ENCODE assay signal across 14 cellular contexts in the genomic region with DNA sequence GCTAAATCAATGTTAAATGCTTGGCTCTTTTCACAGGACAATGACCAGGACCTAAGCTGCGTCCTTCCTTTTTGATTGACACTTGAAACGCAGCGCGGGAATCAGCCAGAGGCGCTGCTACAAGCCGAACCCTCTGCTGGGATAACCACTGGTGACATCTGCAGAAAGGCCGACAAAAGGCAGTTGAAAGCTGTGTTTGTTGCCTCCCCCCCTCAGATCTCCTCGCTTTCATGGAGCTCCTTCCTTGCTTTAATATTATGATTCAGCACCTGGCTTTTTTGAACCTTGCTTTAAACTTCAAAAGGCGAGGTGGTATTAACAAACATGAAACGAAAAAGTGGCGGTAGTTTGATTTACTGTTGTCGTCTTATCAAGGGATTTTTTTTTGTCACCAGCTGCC.
DNase-seq lines count a peak whose midpoint lies in the region; ATAC-seq and TF ChIP-seq lines count a peak whose summit lies in the region.
"Had no signal": no experiment of that assay in that cellular context is flagged by ENCODE, and none has a peak within 500 bp of the region (broad histone marks: within the 10 kb centered on the region; RNA-seq: fewer than 3 reads in every experiment).

No MANE protein-coding gene starts in this region.

- CTCF ChIA-PET in HEK293T (lab: Yijun Ruan, JAX): no interaction called here

- POLR2A ChIA-PET in HEK293T (lab: Yijun Ruan, JAX): no interaction called here

- ATAC-seq in HG03097 (IDR thresholded peaks at IDR 0.05; ENCODE audit: low FRiP score, unreplicated experiment) (no peak), GM18519 (IDR thresholded peaks at IDR 0.05; ENCODE audit: low FRiP score, unreplicated experiment) (no peak)
- ATAC-seq: A549 had no signal

- no peaks in the 10 kb centered on the region for H3K9me3 Mint-ChIP-seq in activated CD4-positive, alpha-beta T cell treated with anti-CD3 and anti-CD28 coated beads, Interleukin-2, amount 10 ng/mL, durations not matched to agents 24 days and 14 days

- no peaks in the 10 kb centered on the region for H3K36me3 Mint-ChIP-seq in activated CD4-positive, alpha-beta T cell treated with anti-CD3 and anti-CD28 coated beads, Interleukin-2, amount 10 ng/mL, durations not matched to agents 24 days and 14 days (ENCODE audit: low read depth)

- peaks cover 2% of the 10 kb centered on the region for H3K4me1 Mint-ChIP-seq in activated CD4-positive, alpha-beta T cell treated with anti-CD3 and anti-CD28 coated beads, Interleukin-2, amount 10 ng/mL, durations not matched to agents 24 days and 14 days

- intact Hi-C loops in activated CD4-positive, alpha-beta T cell treated with anti-CD3 and anti-CD28 coated beads, Interleukin-2, amount 10 ng/mL, durations not matched to agents 24 days and 14 days (cut with micrococcal nuclease): no loop called here

- no peak overlapping the region for H3K4me3 Mint-ChIP-seq in activated CD4-positive, alpha-beta T cell treated with anti-CD3 and anti-CD28 coated beads, Interleukin-2, amount 10 ng/mL, durations not matched to agents 24 days and 14 days

- peaks cover 7% of the 10 kb centered on the region for H3K27me3 Mint-ChIP-seq in activated CD4-positive, alpha-beta T cell treated with anti-CD3 and anti-CD28 coated beads, Interleukin-2, amount 10 ng/mL, durations not matched to agents 24 days and 14 days

- DNase-seq in activated CD4-positive, alpha-beta T cell treated with anti-CD3 and anti-CD28 coated beads, Interleukin-2, amount 50 U/mL, for 1 hour: peak; percentile 15
- no peak for DNase-seq in activated CD4-positive, alpha-beta T cell treated with anti-CD3 and anti-CD28 coated beads, Interleukin-2, amount 10 ng/mL, durations not matched to agents 24 days and 14 days
- DNase-seq in HEK293T (ENCODE audit: extremely low spot score): no peak
- peak; percentile 88 for DNase-seq in SW480 (ENCODE audit: low spot score)
- DNase-seq in pons (ENCODE audit: low spot score): peak; percentile 3
- DNase-seq: DMS 273 treated with DMSO at 0.1 percent for 48 hours, NCI-H146, NCI-H2081 treated with DMSO at 0.1 percent for 48 hours, NCI-H446, NCI-H82, PC-9 had no signal

- H3K27ac Mint-ChIP-seq in activated CD4-positive, alpha-beta T cell treated with anti-CD3 and anti-CD28 coated beads, Interleukin-2, amount 10 ng/mL, durations not matched to agents 24 days and 14 days: no peak overlapping the region

TF ChIP-seq in HEK293T, 16 proteins besides CTCF, POLR2A, EP300 and RAD21:
- TF ChIP-seq, protein P1, sequence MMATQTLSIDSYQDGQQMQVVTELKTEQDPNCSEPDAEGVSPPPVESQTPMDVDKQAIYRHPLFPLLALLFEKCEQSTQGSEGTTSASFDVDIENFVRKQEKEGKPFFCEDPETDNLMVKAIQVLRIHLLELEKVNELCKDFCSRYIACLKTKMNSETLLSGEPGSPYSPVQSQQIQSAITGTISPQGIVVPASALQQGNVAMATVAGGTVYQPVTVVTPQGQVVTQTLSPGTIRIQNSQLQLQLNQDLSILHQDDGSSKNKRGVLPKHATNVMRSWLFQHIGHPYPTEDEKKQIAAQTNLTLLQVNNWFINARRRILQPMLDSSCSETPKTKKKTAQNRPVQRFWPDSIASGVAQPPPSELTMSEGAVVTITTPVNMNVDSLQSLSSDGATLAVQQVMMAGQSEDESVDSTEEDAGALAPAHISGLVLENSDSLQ (IDR thresholded peaks at IDR 0.05): 0 out of 2 replicates have a peak, but pooled peaks have one; percentile 2
- TF ChIP-seq BHLHE40 (IDR thresholded peaks at IDR 0.05; ENCODE audit: borderline replicate concordance): no peak

Comparison
In these comparisons a context has a peak if more than half of its experiments do, and no peak if none do; other contexts are left out.
1. DNase-seq: peak in activated CD4-positive, alpha-beta T cell treated with anti-CD3 and anti-CD28 coated beads, Interleukin-2, amount 50 U/mL, for 1 hour (single experiment), SW480 (single experiment) and pons (single experiment); none in activated CD4-positive, alpha-beta T cell treated with anti-CD3 and anti-CD28 coated beads, Interleukin-2, amount 10 ng/mL, durations not matched to agents 24 days and 14 days (single experiment) and HEK293T (single experiment).